24 cellular contexts compared by ENCODE assay signal in genomic region chr2:223632826-223633225, GRCh38.
"Had no signal": no experiment of that assay in that cellular context is flagged by ENCODE, and none has a peak within 500 bp of the region (broad histone marks: within the 10 kb centered on the region; RNA-seq: fewer than 3 reads in every experiment).

No MANE protein-coding gene starts in this region.

- H3K9ac ChIP-seq: KMS-11 had no signal

- H3K9me3 ChIP-seq: MG63 had no signal

- DNase-seq: Karpas-422, Kasumi-1, MM.1S, MV-4-11, NCI-H1048, NCI-H1105, NCI-H1105 treated with DMSO at 0.1 percent for 48 hours, NCI-H1417, NCI-H1417 treated with DMSO at 0.1 percent for 48 hours, NCI-H1436, NCI-H1436 treated with DMSO at 0.1 percent for 48 hours, NCI-H146, NCI-H187, NCI-H187 treated with DMSO at 0.1 percent for 48 hours, NCI-H1930, NCI-H2029 treated with DMSO at 0.1 percent for 48 hours, NCI-H2081 treated with DMSO at 0.1 percent for 48 hours, NCI-H2107, NCI-H2227 treated with DMSO at 0.1 percent for 48 hours, NCI-H226, NCI-H345, NCI-H510A had no signal

- H3K4me3 ChIP-seq: MG63 had no signal

- H3K4me2 ChIP-seq: KMS-11 had no signal

- H3K27ac ChIP-seq: KMS-11 had no signal

- H3K27me3 ChIP-seq: MG63 had no signal

- H3K36me3 ChIP-seq: MG63 had no signal
